Comparison of ENCODE assay signal across 21 cellular contexts in genomic region chr7:128210590-128211570, GRCh38. TPM values are rescaled to one million over a fixed set of nuclear protein-coding genes. Genes with fewer than 3 reads are reported as not detected.
DNase-seq lines count a peak whose midpoint lies in the region; ATAC-seq and TF ChIP-seq lines count a peak whose summit lies in the region.
"Had no signal": no experiment of that assay in that cellular context is flagged by ENCODE, and none has a peak within 500 bp of the region (broad histone marks: within the 10 kb centered on the region; RNA-seq: fewer than 3 reads in every experiment).

No MANE protein-coding gene starts in this region.

- no peaks in the 10 kb centered on the region for H3K36me3 Mint-ChIP-seq in activated CD4-positive, alpha-beta T cell treated with anti-CD3 and anti-CD28 coated beads, Interleukin-2, amount 10 ng/mL, durations not matched to agents 24 days and 14 days (ENCODE audit: low read depth)
- H3K36me3 Mint-ChIP-seq: activated naive CD8-positive, alpha-beta T cell; CD4-positive, CD25-positive, alpha-beta regulatory T cell had no signal

- DNase-seq in DMS79 (lab: John Stamatoyannopoulos, UW) (peak; percentile 83), NCI-H1092 (lab: John Stamatoyannopoulos, UW) (peak; percentile 44), NCI-H69 (lab: John Stamatoyannopoulos, UW) (peak; percentile 47), islet precursor cell (peak; percentile 48), BE2C (no peak), retina (no peak)
- no peak for DNase-seq in activated CD4-positive, alpha-beta T cell treated with anti-CD3 and anti-CD28 coated beads, Interleukin-2, amount 10 ng/mL, durations not matched to agents 24 days and 14 days
- DNase-seq: CD4-positive, CD25-positive, alpha-beta regulatory T cell; colonic mucosa; head of caudate nucleus; MV-4-11; spleen; stomach; transverse colon had no signal

- no peaks in the 10 kb centered on the region for H3K36me3 ChIP-seq in BE2C
- H3K36me3 ChIP-seq: colonic mucosa, HAP-1, spleen, stomach, transverse colon had no signal

- ATAC-seq in HG02884 (IDR thresholded peaks at IDR 0.05; ENCODE audit: unreplicated experiment): no peak

- no peaks in the 10 kb centered on the region for H3K27me3 ChIP-seq in BE2C
- H3K27me3 ChIP-seq: colonic mucosa had no signal

- no peak overlapping the region for H3K4me3 ChIP-seq in BE2C (ENCODE audit: low read depth, low read length)
- H3K4me3 ChIP-seq: colonic mucosa, HAP-1, spleen, stomach, transverse colon had no signal

- no peaks in the 10 kb centered on the region for H3K4me1 ChIP-seq in BE2C
- H3K4me1 ChIP-seq: colonic mucosa, HAP-1, transverse colon had no signal

- no peaks in the 10 kb centered on the region for H3K4me1 Mint-ChIP-seq in activated CD4-positive, alpha-beta T cell treated with anti-CD3 and anti-CD28 coated beads, Interleukin-2, amount 10 ng/mL, durations not matched to agents 24 days and 14 days
- H3K4me1 Mint-ChIP-seq: CD4-positive, CD25-positive, alpha-beta regulatory T cell had no signal

- no peaks in the 10 kb centered on the region for H3K9me3 ChIP-seq in BE2C
- H3K9me3 ChIP-seq: colonic mucosa, HAP-1, spleen, stomach, transverse colon had no signal

- peaks cover 17% of the 10 kb centered on the region for H3K27me3 Mint-ChIP-seq in activated CD4-positive, alpha-beta T cell treated with anti-CD3 and anti-CD28 coated beads, Interleukin-2, amount 10 ng/mL, durations not matched to agents 24 days and 14 days

- H3K4me3 Mint-ChIP-seq in activated CD4-positive, alpha-beta T cell treated with anti-CD3 and anti-CD28 coated beads, Interleukin-2, amount 10 ng/mL, durations not matched to agents 24 days and 14 days: no peak overlapping the region
- H3K4me3 Mint-ChIP-seq: activated naive CD8-positive, alpha-beta T cell; CD4-positive, CD25-positive, alpha-beta regulatory T cell had no signal

- no peak overlapping the region for H3K27ac Mint-ChIP-seq in activated CD4-positive, alpha-beta T cell treated with anti-CD3 and anti-CD28 coated beads, Interleukin-2, amount 10 ng/mL, durations not matched to agents 24 days and 14 days
- H3K27ac Mint-ChIP-seq: activated naive CD8-positive, alpha-beta T cell; CD4-positive, CD25-positive, alpha-beta regulatory T cell had no signal

- H3K9me3 Mint-ChIP-seq in activated CD4-positive, alpha-beta T cell treated with anti-CD3 and anti-CD28 coated beads, Interleukin-2, amount 10 ng/mL, durations not matched to agents 24 days and 14 days: no peaks in the 10 kb centered on the region

- intact Hi-C loops in activated CD4-positive, alpha-beta T cell treated with anti-CD3 and anti-CD28 coated beads, Interleukin-2, amount 10 ng/mL, durations not matched to agents 24 days and 14 days (cut with micrococcal nuclease): no loop called here

- TF ChIP-seq CTCF in BE2C (IDR thresholded peaks at IDR 0.05; ENCODE audit: low read depth, low read length): no peak

RNA-seq across cellular contexts. Expression of gene LEP, which starts 30.2 kb away (rescaled TPM):
- total RNA-seq in activated CD4-positive, alpha-beta T cell treated with anti-CD3 and anti-CD28 coated beads, Interleukin-2, amount 10 ng/mL, durations not matched to agents 24 days and 14 days: not detected in 2 replicates
- polyA plus RNA-seq in BE2C (2012; ENCODE audit: insufficient read depth, insufficient read length, low read depth): not detected
- total RNA-seq: CD4-positive, CD25-positive, alpha-beta regulatory T cell; HT-29; left lobe of liver; mononuclear cell; stomach had no signal
- polyA plus RNA-seq: CD4-positive, CD25-positive, alpha-beta regulatory T cell; neural cell had no signal

Comparison
In these comparisons a context has a peak if more than half of its experiments do, and no peak if none do; other contexts are left out.
1. DNase-seq: peak in DMS79 (single experiment), NCI-H1092 (single experiment), NCI-H69 (single experiment) and islet precursor cell (single experiment); none in activated CD4-positive, alpha-beta T cell treated with anti-CD3 and anti-CD28 coated beads, Interleukin-2, amount 10 ng/mL, durations not matched to agents 24 days and 14 days (single experiment), BE2C (single experiment) and retina (single experiment).